In the genomic region with DNA sequence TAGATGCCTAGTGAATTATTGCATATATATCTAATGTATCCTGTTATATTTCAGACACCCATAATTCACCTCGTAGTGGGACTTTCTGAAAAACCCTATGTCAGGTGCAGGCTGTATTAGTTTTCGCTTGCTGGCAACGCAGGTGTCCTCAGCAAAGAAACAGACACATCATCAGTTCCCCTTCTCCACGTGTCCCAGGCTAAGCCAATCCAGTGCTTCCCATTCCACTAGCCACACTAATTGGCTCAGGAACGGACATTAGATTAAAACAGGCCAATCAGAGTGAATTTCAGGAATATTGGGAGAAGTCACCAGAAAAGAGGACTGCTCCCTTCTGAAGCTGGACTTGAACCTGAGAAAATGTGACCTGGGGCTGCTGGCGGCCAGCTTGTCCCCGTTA, we compare ENCODE assay signal across 31 cellular contexts.
"Had no signal": no experiment of that assay in that cellular context is flagged by ENCODE, and none has a peak within 500 bp of the region (broad histone marks: within the 10 kb centered on the region; RNA-seq: fewer than 3 reads in every experiment).

No MANE protein-coding gene starts in this region.

- H3K27me3 ChIP-seq: pancreas, testis, thyroid gland had no signal

- H3K27ac Mint-ChIP-seq: immature natural killer cell; naive thymus-derived CD8-positive, alpha-beta T cell; nephron; stimulated activated naive B cell treated with anti-CD40 and anti-IgM and Interleukin-4, amounts not matched to agents 10 μg/mL and 1 μg/mL and 100 μg/mL, for 72 hours had no signal

- H3K4me1 Mint-ChIP-seq: immature natural killer cell; naive thymus-derived CD8-positive, alpha-beta T cell; nephron; stimulated activated naive B cell treated with anti-CD40 and anti-IgM and Interleukin-4, amounts not matched to agents 10 μg/mL and 1 μg/mL and 100 μg/mL, for 72 hours had no signal

- DNase-seq: hypothalamus; immature natural killer cell; kidney; left colon; left lung; lower lobe of right lung; mammary epithelial cell; mesenchymal stem cell; naive thymus-derived CD8-positive, alpha-beta T cell; nucleus accumbens; pancreas; retina; right cardiac atrium; stimulated activated CD4-positive, alpha-beta T cell treated with anti-CD3 and anti-CD28 coated beads, Interleukin-12 subunit alpha, Interleukin-12 subunit beta, amount 100 ng/mL, for 4 hours; stimulated activated CD4-positive, alpha-beta T cell treated with anti-CD3 and anti-CD28 coated beads, Interleukin-15, amount 100 ng/mL, for 24 hours; stimulated activated CD4-positive, alpha-beta T cell treated with anti-CD3 and anti-CD28 coated beads, Interleukin-2, amount 100 ng/mL, for 24 hours; stimulated activated CD4-positive, alpha-beta T cell treated with anti-CD3 and anti-CD28 coated beads, Interleukin-4, amount 100 ng/mL, for 1 hour; stimulated activated naive B cell treated with anti-CD40 and anti-IgM and Interleukin-4, amounts not matched to agents 10 μg/mL and 1 μg/mL and 100 μg/mL, for 72 hours; stimulated activated naive CD8-positive, alpha-beta T cell treated with anti-CD3 and anti-CD28 coated beads, Interleukin-15, Interleukin-2, amounts not matched to agents 100 U/mL and 50 U/mL, for 24 hours; stomach; testis; thyroid gland; transverse colon; upper lobe of right lung had no signal

- H3K36me3 ChIP-seq: left lung, lower lobe of right lung, pancreas, prostate gland, stomach, thyroid gland, transverse colon, upper lobe of right lung had no signal

- H3K36me3 Mint-ChIP-seq: immature natural killer cell; stimulated activated naive B cell treated with anti-CD40 and anti-IgM and Interleukin-4, amounts not matched to agents 10 μg/mL and 1 μg/mL and 100 μg/mL, for 72 hours had no signal

- H3K27ac ChIP-seq: left lung, lower lobe of right lung, pancreas, prostate gland, skin epidermis, stomach, testis, thyroid gland, transverse colon, upper lobe of right lung had no signal

- ATAC-seq: left colon; left lung; lower lobe of right lung; naive thymus-derived CD8-positive, alpha-beta T cell; pancreas; right cardiac atrium; sciatic nerve; stimulated activated naive B cell treated with anti-CD40 and anti-IgM and Interleukin-4, amounts not matched to agents 10 μg/mL and 1 μg/mL and 100 μg/mL, for 72 hours; stimulated activated naive CD8-positive, alpha-beta T cell treated with anti-CD3 and anti-CD28 coated beads, Interleukin-15, Interleukin-2, amounts not matched to agents 100 U/mL and 50 U/mL, for 24 hours; upper lobe of right lung had no signal

- H3K4me3 ChIP-seq: left lung, lower lobe of right lung, pancreas, prostate gland, skin epidermis, stomach, testis, thyroid gland, transverse colon, upper lobe of right lung had no signal

- H3K4me3 Mint-ChIP-seq: immature natural killer cell; naive thymus-derived CD8-positive, alpha-beta T cell; nephron; neural crest cell; stimulated activated naive B cell treated with anti-CD40 and anti-IgM and Interleukin-4, amounts not matched to agents 10 μg/mL and 1 μg/mL and 100 μg/mL, for 72 hours had no signal

- H3K4me1 ChIP-seq: left lung, lower lobe of right lung, pancreas, prostate gland, transverse colon, upper lobe of right lung had no signal

- H3K9me3 ChIP-seq: left lung, lower lobe of right lung, pancreas, prostate gland, stomach, testis, thyroid gland, transverse colon, upper lobe of right lung had no signal

- FAIRE-seq: islet of Langerhans, kidney, pancreas, urothelium cell line had no signal

- H3K9me3 Mint-ChIP-seq: neural crest cell; stimulated activated naive B cell treated with anti-CD40 and anti-IgM and Interleukin-4, amounts not matched to agents 10 μg/mL and 1 μg/mL and 100 μg/mL, for 72 hours had no signal
